Comparison of ENCODE assay signal across 23 cellular contexts in genomic region chr5:9201761-9202160, GRCh38.
"Had no signal": no experiment of that assay in that cellular context is flagged by ENCODE, and none has a peak within 500 bp of the region (broad histone marks: within the 10 kb centered on the region; RNA-seq: fewer than 3 reads in every experiment).

No MANE protein-coding gene starts in this region.

- DNase-seq: Karpas-422, KG1, MG63, NCI-H1092, NCI-H1105 treated with DMSO at 0.1 percent for 48 hours, NCI-H1417 treated with DMSO at 0.1 percent for 48 hours, NCI-H146, NCI-H1694 treated with DMSO at 0.1 percent for 48 hours, NCI-H1930, NCI-H2081, NCI-H2107, NCI-H226, NCI-H446, NCI-H510A, NCI-H524 treated with DMSO at 0.1 percent for 48 hours, NCI-H69, NCI-H774, Right ventricle myocardium superior, RPMI8226, SIG-M5, SW 1271 had no signal

- H3K27ac ChIP-seq: SJSA1, SK-N-MC had no signal

- H3K4me3 ChIP-seq: MG63, SJSA1, SK-N-MC had no signal

- H3K27me3 ChIP-seq: MG63, SJSA1 had no signal

- H3K9me3 ChIP-seq: MG63, SJSA1 had no signal

- H3K36me3 ChIP-seq: SJSA1 had no signal

- H3K4me1 ChIP-seq: SJSA1 had no signal
